ENCODE assay signal across 17 cellular contexts in the genomic region with DNA sequence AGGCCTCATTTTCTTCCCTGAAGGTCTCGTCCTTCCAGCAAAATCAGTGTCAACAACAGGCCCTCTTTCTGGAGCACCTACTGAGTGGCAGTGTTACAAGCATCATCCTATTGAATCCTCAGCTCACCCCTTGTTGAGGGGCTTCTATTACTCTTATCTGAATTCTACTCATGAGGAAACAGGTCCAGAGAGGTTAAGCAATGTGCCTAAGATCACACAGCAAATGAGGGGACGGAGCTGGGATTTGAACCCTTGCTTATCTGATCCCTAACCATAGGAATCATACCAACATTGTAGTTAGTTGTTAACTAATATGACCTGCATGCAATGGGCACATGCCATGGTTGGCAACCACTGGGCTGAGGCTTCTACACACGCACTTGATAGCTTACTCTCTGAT.
DNase-seq lines count a peak whose midpoint lies in the region; ATAC-seq and TF ChIP-seq lines count a peak whose summit lies in the region.
"Had no signal": no experiment of that assay in that cellular context is flagged by ENCODE, and none has a peak within 500 bp of the region (broad histone marks: within the 10 kb centered on the region; RNA-seq: fewer than 3 reads in every experiment).

No MANE protein-coding gene starts in this region.

- no peak overlapping the region for H3K4me3 ChIP-seq in HEK293 (ENCODE audit: low read depth, low read length)
- no peak overlapping the region for H3K4me3 ChIP-seq in neutrophil (ENCODE audit: low read depth in 1 of 2, low read length in 1 of 2)

- peaks cover 3% of the 10 kb centered on the region for H3K4me1 Mint-ChIP-seq in activated naive CD8-positive, alpha-beta T cell treated with anti-CD3 and anti-CD28 coated beads, Interleukin-2, amount 10 ng/mL, durations not matched to agents 7 days and 5 days
- peaks cover 18% of the 10 kb centered on the region for H3K4me1 Mint-ChIP-seq in activated naive CD8-positive, alpha-beta T cell treated with anti-CD3 and anti-CD28 coated beads, Interleukin-2, amount 50 U/mL, for 24 hours

- H3K27ac ChIP-seq in HEK293 (ENCODE audit: extremely low read depth, low read depth, low read length), result no peak overlapping the region
- H3K27ac ChIP-seq in neutrophil, result peak overlapping the region; percentile 17

- H3K27me3 ChIP-seq in neutrophil, result no peaks in the 10 kb centered on the region
- H3K27me3 ChIP-seq: BE2C had no signal

- ATAC-seq in activated naive CD8-positive, alpha-beta T cell treated with anti-CD3 and anti-CD28 coated beads, Interleukin-2, amount 10 ng/mL, durations not matched to agents 7 days and 5 days (ENCODE audit: low read depth), result no peak
- ATAC-seq in activated naive CD8-positive, alpha-beta T cell treated with anti-CD3 and anti-CD28 coated beads, Interleukin-2, amount 50 U/mL, for 24 hours, result no peak
- ATAC-seq in HG03432 (IDR thresholded peaks at IDR 0.05; ENCODE audit: unreplicated experiment), result no peak
- ATAC-seq: HCT116 had no signal

- peaks cover 4% of the 10 kb centered on the region for H3K36me3 Mint-ChIP-seq in activated naive CD8-positive, alpha-beta T cell treated with anti-CD3 and anti-CD28 coated beads, Interleukin-2, amount 10 ng/mL, durations not matched to agents 7 days and 5 days
- H3K36me3 Mint-ChIP-seq in activated naive CD8-positive, alpha-beta T cell treated with anti-CD3 and anti-CD28 coated beads, Interleukin-2, amount 50 U/mL, for 24 hours (ENCODE audit: low read depth), result peaks cover 23% of the 10 kb centered on the region

- H3K36me3 ChIP-seq in HEK293 (ENCODE audit: control insufficient read depth in 2 of 2, insufficient read depth in 1 of 2, low read length in 2 of 2) (peaks cover 0 to 29% of the 10 kb centered on the region in 2 experiments; a peak in 2 of 3 replicates), neutrophil (peaks cover 100% of the 10 kb centered on the region)

- DNase-seq in activated naive CD8-positive, alpha-beta T cell treated with anti-CD3 and anti-CD28 coated beads, Interleukin-2, amount 10 ng/mL, durations not matched to agents 7 days and 5 days, result no peak
- DNase-seq in activated naive CD8-positive, alpha-beta T cell treated with anti-CD3 and anti-CD28 coated beads, Interleukin-2, amount 50 U/mL, for 24 hours, result no peak
- DNase-seq in D341Med (ENCODE audit: low spot score), result no peak
- DNase-seq: ACHN; BE2C; C1 segment of cervical spinal cord; Caco-2; CD4-positive, alpha-beta T cell; DMS153; DMS79; GDM1; GOT3; H7 had no signal

- H3K27me3 Mint-ChIP-seq in activated naive CD8-positive, alpha-beta T cell treated with anti-CD3 and anti-CD28 coated beads, Interleukin-2, amount 10 ng/mL, durations not matched to agents 7 days and 5 days, result no peaks in the 10 kb centered on the region
- no peaks in the 10 kb centered on the region for H3K27me3 Mint-ChIP-seq in activated naive CD8-positive, alpha-beta T cell treated with anti-CD3 and anti-CD28 coated beads, Interleukin-2, amount 50 U/mL, for 24 hours
- H3K27me3 Mint-ChIP-seq: CD4-positive, alpha-beta T cell had no signal

- CTCF ChIA-PET in HEK293 (lab: Yijun Ruan, JAX), result interaction anchor here (1.0 to 14.4 kb wide), 3 partner anchors 44 to 262 kb away, joined by 4 to 163 read pairs (median 7); no protein-coding TSS in a partner anchor

- H3K9me3 Mint-ChIP-seq in activated naive CD8-positive, alpha-beta T cell treated with anti-CD3 and anti-CD28 coated beads, Interleukin-2, amount 10 ng/mL, durations not matched to agents 7 days and 5 days, result no peaks in the 10 kb centered on the region
- H3K9me3 Mint-ChIP-seq in activated naive CD8-positive, alpha-beta T cell treated with anti-CD3 and anti-CD28 coated beads, Interleukin-2, amount 50 U/mL, for 24 hours, result no peaks in the 10 kb centered on the region
- H3K9me3 Mint-ChIP-seq: CD4-positive, alpha-beta T cell had no signal

- H3K27ac Mint-ChIP-seq in activated naive CD8-positive, alpha-beta T cell treated with anti-CD3 and anti-CD28 coated beads, Interleukin-2, amount 10 ng/mL, durations not matched to agents 7 days and 5 days, result peak overlapping the region; percentile 16
- H3K27ac Mint-ChIP-seq in activated naive CD8-positive, alpha-beta T cell treated with anti-CD3 and anti-CD28 coated beads, Interleukin-2, amount 50 U/mL, for 24 hours, result no peak overlapping the region
- H3K27ac Mint-ChIP-seq: CD4-positive, alpha-beta T cell had no signal

- no peak overlapping the region for H3K4me3 Mint-ChIP-seq in activated naive CD8-positive, alpha-beta T cell treated with anti-CD3 and anti-CD28 coated beads, Interleukin-2, amount 10 ng/mL, durations not matched to agents 7 days and 5 days
- H3K4me3 Mint-ChIP-seq in activated naive CD8-positive, alpha-beta T cell treated with anti-CD3 and anti-CD28 coated beads, Interleukin-2, amount 50 U/mL, for 24 hours, result no peak overlapping the region
- H3K4me3 Mint-ChIP-seq: CD4-positive, alpha-beta T cell had no signal

- H3K9me3 ChIP-seq in HEK293 (ENCODE audit: control insufficient read depth, insufficient read depth, low read depth, low read length) (no peaks in the 10 kb centered on the region), neutrophil (peaks cover 4% of the 10 kb centered on the region)
- H3K9me3 ChIP-seq: BE2C, Caco-2 had no signal

- H3K4me1 ChIP-seq in HEK293 (ENCODE audit: control insufficient read depth, insufficient read depth, low read length) (no peaks in the 10 kb centered on the region), neutrophil (ENCODE audit: control insufficient read depth in 1 of 2, insufficient read depth in 1 of 2, low read depth in 1 of 2, low read length in 1 of 2) (peaks cover 0 to 6% of the 10 kb centered on the region in 2 experiments)
- H3K4me1 ChIP-seq: BE2C, Caco-2 had no signal

- POLR2A ChIA-PET in activated naive CD8-positive, alpha-beta T cell treated with anti-CD3 and anti-CD28 coated beads, Interleukin-2, amount 10 ng/mL, durations not matched to agents 7 days and 5 days (lab: Charles Lee), result no interaction called here
- POLR2A ChIA-PET in HEK293 (lab: Yijun Ruan, JAX), result no interaction called here

- TF ChIP-seq CTCF in HEK293 (tag by site-specific recombination; IDR thresholded peaks at IDR 0.05) (no peak), neutrophil (IDR thresholded peaks at IDR 0.05) (no peak)

TF ChIP-seq in HEK293, 187 proteins besides CTCF, POLR2A, EP300 and RAD21:
- TF ChIP-seq ZNF768 (tag by site-specific recombination; IDR thresholded peaks at IDR 0.05) (peak; percentile 84), ZNF24 (tag by site-specific recombination; IDR thresholded peaks at IDR 0.05) (no peak)
